ENCODE assay signal across 8 cellular contexts in genomic region chr17:62965649-62966425, GRCh38. TPM values are rescaled to one million over a fixed set of nuclear protein-coding genes. Genes with fewer than 3 reads are reported as not detected.
DNase-seq lines count a peak whose midpoint lies in the region; ATAC-seq and TF ChIP-seq lines count a peak whose summit lies in the region.

Gene TANC2, plus strand, starts transcription at chr17:62966235. Its CDS starts 43,325 bp downstream, at chr17:63009560.

- peaks cover 16% of the 10 kb centered on the region for H3K79me2 ChIP-seq in parathyroid adenoma

- peak within 1 kb of the TSS in 9 of 10 donors; percentile 63 to 84 (median 77) for H3K27ac ChIP-seq in heart right ventricle
- H3K27ac ChIP-seq in parathyroid adenoma: peak within 1 kb of the TSS; percentile 83
- H3K27ac ChIP-seq in thoracic aorta: peak within 1 kb of the TSS; percentile 74 to 76

- ATAC-seq in heart right ventricle: peak; percentile 93 to 98 (median 96)
- peak; percentile 61 for ATAC-seq in thoracic aorta (ENCODE audit: insufficient number of reproducible peaks, low FRiP score, low read depth)

- H2AFZ ChIP-seq in parathyroid adenoma: peak within 1 kb of the TSS; percentile 85

- WGBS in heart right ventricle, 2 donors: 1 to 4% methylated on average over 41 to 81 of the region's 82 CpGs

- H3K4me1 Mint-ChIP-seq in Calu3 (ENCODE audit: low read depth, unreplicated experiment): peaks cover 27% of the 10 kb centered on the region
- peaks cover 24% of the 10 kb centered on the region for H3K4me1 Mint-ChIP-seq in T-helper 1 cell treated with Interleukin-12 subunit alpha and Interleukin-12 subunit beta and Interleukin-4 antibody, amounts not matched to agents 30 μg/mL and 1 μg/mL, for 36 hours (ENCODE audit: low read depth)

- no peaks in the 10 kb centered on the region for H3K27me3 Mint-ChIP-seq in Calu3 (ENCODE audit: unreplicated experiment)
- peaks cover 72% of the 10 kb centered on the region for H3K27me3 Mint-ChIP-seq in T-helper 1 cell treated with Interleukin-12 subunit alpha and Interleukin-12 subunit beta and Interleukin-4 antibody, amounts not matched to agents 30 μg/mL and 1 μg/mL, for 36 hours (ENCODE audit: low read depth)

- TF ChIP-seq CTCF in Calu3 (IDR thresholded peaks at IDR 0.05; ENCODE audit: unreplicated experiment) (no peak), heart right ventricle (IDR thresholded peaks at IDR 0.05) (no peak), parathyroid adenoma (IDR thresholded peaks at IDR 0.05) (no peak), thoracic aorta (IDR thresholded peaks at IDR 0.05) (no peak)

- H3K4me3 Mint-ChIP-seq in Calu3 (ENCODE audit: low read depth, unreplicated experiment): peak within 1 kb of the TSS; percentile 89
- peak within 1 kb of the TSS; percentile 72 for H3K4me3 Mint-ChIP-seq in T-helper 1 cell treated with Interleukin-12 subunit alpha and Interleukin-12 subunit beta and Interleukin-4 antibody, amounts not matched to agents 30 μg/mL and 1 μg/mL, for 36 hours

- peaks cover 25% of the 10 kb centered on the region for H3K36me3 Mint-ChIP-seq in Calu3 (ENCODE audit: insufficient read depth, unreplicated experiment)
- H3K36me3 Mint-ChIP-seq in T-helper 1 cell treated with Interleukin-12 subunit alpha and Interleukin-12 subunit beta and Interleukin-4 antibody, amounts not matched to agents 30 μg/mL and 1 μg/mL, for 36 hours (ENCODE audit: low read depth): no peaks in the 10 kb centered on the region

- intact Hi-C loops in Calu3 (cut with micrococcal nuclease; ENCODE audit: unreplicated experiment): loop anchor here (5.0 to 10.0 kb wide), 3 partner anchors 71 to 174 kb away; no protein-coding TSS in a partner anchor
- intact Hi-C loops in heart right ventricle (cut with DNase I): loop anchor here in 6 of 10 donors (5.0 to 10.0 kb wide), 4 partner anchors 141 to 541 kb away; partner anchors contain the start of gene METTL2A (in 1 of the 6)

- peak within 1 kb of the TSS; percentile 82 for H3K4me2 ChIP-seq in parathyroid adenoma (ENCODE audit: low read length)

- peak within 1 kb of the TSS; percentile 47 for H3K27ac Mint-ChIP-seq in Calu3 (ENCODE audit: unreplicated experiment)
- peak within 1 kb of the TSS; percentile 71 for H3K27ac Mint-ChIP-seq in T-helper 1 cell treated with Interleukin-12 subunit alpha and Interleukin-12 subunit beta and Interleukin-4 antibody, amounts not matched to agents 30 μg/mL and 1 μg/mL, for 36 hours

- H3K9ac ChIP-seq in parathyroid adenoma: peak within 1 kb of the TSS; percentile 68

- DNase-seq in Calu3 (peak; percentile 62), H4 (ENCODE audit: low spot score) (peak; percentile 78), NCI-H1092 (lab: John Stamatoyannopoulos, UW) (peak; percentile 81), amniotic stem cell (lab: John Stamatoyannopoulos, UW) (peak; percentile 28), heart right ventricle (peak; percentile 77 to 80), thoracic aorta (ENCODE audit: low spot score) (peak; percentile 66)

- H3K4me1 ChIP-seq in heart right ventricle (peaks cover 3 to 25% (median 22%) of the 10 kb centered on the region in 9 donors), parathyroid adenoma (peaks cover 6% of the 10 kb centered on the region), thoracic aorta (ENCODE audit: control insufficient read depth in 1 of 2, low read depth in 2 of 2) (peaks cover 9 to 22% of the 10 kb centered on the region in 2 donors)

- H3K36me3 ChIP-seq in heart right ventricle: no peaks in the 10 kb centered on the region
- no peaks in the 10 kb centered on the region for H3K36me3 ChIP-seq in parathyroid adenoma (ENCODE audit: control insufficient read depth, insufficient read depth, low read length)
- H3K36me3 ChIP-seq in thoracic aorta: no peaks in the 10 kb centered on the region

- no peaks in the 10 kb centered on the region for H3K9me3 ChIP-seq in heart right ventricle
- H3K9me3 ChIP-seq in parathyroid adenoma (ENCODE audit: control insufficient read depth, low read length): no peaks in the 10 kb centered on the region
- no peaks in the 10 kb centered on the region for H3K9me3 ChIP-seq in thoracic aorta

- no peaks in the 10 kb centered on the region for H3K9me3 Mint-ChIP-seq in Calu3 (ENCODE audit: low read depth, unreplicated experiment)
- no peaks in the 10 kb centered on the region for H3K9me3 Mint-ChIP-seq in T-helper 1 cell treated with Interleukin-12 subunit alpha and Interleukin-12 subunit beta and Interleukin-4 antibody, amounts not matched to agents 30 μg/mL and 1 μg/mL, for 36 hours

- CTCF ChIA-PET in Calu3 (lab: Charles Lee): no interaction called here

- H3K27me3 ChIP-seq in heart right ventricle (no peaks in the 10 kb centered on the region), parathyroid adenoma (ENCODE audit: control insufficient read depth, insufficient read depth, low read length) (no peaks in the 10 kb centered on the region), thoracic aorta (replicated peaks; ENCODE audit: insufficient read depth) (no peaks in the 10 kb centered on the region)

- TSS peak; percentile 58 for BruUV-seq in Calu3 (replicated peaks; lab: Mats Ljungman, UMichigan)

- H3K4me3 ChIP-seq in heart right ventricle (peak within 1 kb of the TSS; percentile 80 to 95 (median 84)), parathyroid adenoma (ENCODE audit: low read depth, low read length) (peak within 1 kb of the TSS; percentile 79), thoracic aorta (peak within 1 kb of the TSS; percentile 94)

RNA-seq across cellular contexts. Expression of gene TANC2, which starts in this region (rescaled TPM):
- total RNA-seq in Calu3 (2022) (29.9 and 32.7 TPM in 2 replicates), heart right ventricle (10 to 100 TPM in 3 of 10 donors, 1 to 10 TPM in 7; 4.8 to 19.4 (median 8.8) TPM), thoracic aorta (10 to 100 TPM; 19.6 to 42.7 TPM)
- 3.1 and 3.8 TPM in 2 replicates for total RNA-seq in H4 (2014; rRNA removed; shearing (Covaris generic))
- 1 to 10 TPM; 1.3 to 1.4 TPM for polyA plus RNA-seq in heart right ventricle

Comparison
In these comparisons a context has a peak if more than half of its experiments do, and no peak if none do; other contexts are left out.
1. Peak in every context shown above with its lines: DNase-seq, ATAC-seq, H3K4me3 ChIP-seq and H3K27ac ChIP-seq.
2. DNase-seq: peak in every context shown above with its lines; median percentile 81 in NCI-H1092; 78 in heart right ventricle; 78 in H4; 66 in thoracic aorta; 62 in Calu3; 28 in amniotic stem cell.